Comparison of ENCODE assay signal across 24 cellular contexts in the genomic region with DNA sequence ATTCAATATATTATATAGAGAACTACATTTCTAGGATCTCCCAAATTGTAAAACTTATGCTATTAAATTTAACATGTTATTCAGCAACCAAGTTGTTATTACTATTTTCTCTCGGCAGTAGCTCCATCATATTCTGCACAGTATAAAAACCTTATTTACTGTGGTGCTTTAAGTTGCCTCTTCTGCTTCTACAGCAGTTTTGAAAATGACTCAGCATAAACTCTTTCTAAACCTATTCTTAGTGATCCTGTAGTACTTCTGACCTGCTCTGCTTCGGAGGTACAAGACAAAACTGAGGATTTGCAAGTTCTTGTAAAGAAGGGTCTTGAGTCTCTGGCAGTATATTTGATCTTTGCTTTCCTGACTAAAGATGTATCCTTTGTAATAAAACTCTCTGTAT.
DNase-seq lines count a peak whose midpoint lies in the region; TF ChIP-seq lines count a peak whose summit lies in the region.
"Had no signal": no experiment of that assay in that cellular context is flagged by ENCODE, and none has a peak within 500 bp of the region (broad histone marks: within the 10 kb centered on the region; RNA-seq: fewer than 3 reads in every experiment).

No MANE protein-coding gene starts in this region.

- CTCF ChIA-PET in PC-9 (lab: Charles Lee): no interaction called here

- peaks cover 4% of the 10 kb centered on the region; the same call in 1 of the 2 replicates for H3K4me1 ChIP-seq in PC-9 (replicated peaks; ENCODE audit: insufficient read depth)
- H3K4me1 ChIP-seq: BLaER1, gastroesophageal sphincter, lower lobe of right lung, upper lobe of left lung had no signal

- H4K20me1 ChIP-seq in PC-9 (ENCODE audit: insufficient read depth): no peaks in the 10 kb centered on the region
- H4K20me1 ChIP-seq: BLaER1 had no signal

- H3K4me1 Mint-ChIP-seq in osteocyte (ENCODE audit: unreplicated experiment): peaks cover 8% of the 10 kb centered on the region
- H3K4me1 Mint-ChIP-seq: activated naive CD4-positive, alpha-beta T cell treated with anti-CD3 and anti-CD28 coated beads, Interleukin-2, amount 10 ng/mL, durations not matched to agents 7 days and 5 days; IgD-negative memory B cell had no signal

- H3K9me3 ChIP-seq in PC-9 (ENCODE audit: insufficient read depth, low read depth): no peaks in the 10 kb centered on the region
- H3K9me3 ChIP-seq: BLaER1, gastroesophageal sphincter, lower lobe of right lung, MG63, ovary had no signal

- peak overlapping the region; percentile 1; the same call in 1 of the 2 replicates for H3K4me3 ChIP-seq in PC-9
- H3K4me3 ChIP-seq: BLaER1, gastroesophageal sphincter, lower lobe of right lung, MG63, ovary, upper lobe of left lung had no signal

- no peaks in the 10 kb centered on the region for H3K9me2 ChIP-seq in PC-9 (ENCODE audit: insufficient read depth)

- peak overlapping the region; percentile 28; the same call in 1 of the 2 replicates for H3K4me2 ChIP-seq in PC-9
- H3K4me2 ChIP-seq: BLaER1 had no signal

- TF ChIP-seq CTCF in PC-9 (conservative IDR thresholded peaks at IDR 0.05) (no peak), osteocyte (IDR thresholded peaks at IDR 0.05) (no peak)

- H3K27me3 Mint-ChIP-seq in osteocyte (ENCODE audit: unreplicated experiment): no peaks in the 10 kb centered on the region
- H3K27me3 Mint-ChIP-seq: activated naive CD4-positive, alpha-beta T cell treated with anti-CD3 and anti-CD28 coated beads, Interleukin-2, amount 10 ng/mL, durations not matched to agents 7 days and 5 days; IgD-negative memory B cell had no signal

- POLR2A ChIA-PET in PC-9 (lab: Charles Lee; ENCODE audit: unreplicated experiment): interaction anchor here (0.7 kb wide), 1 partner anchor 82 kb away, joined by 3 read pairs; no protein-coding TSS in a partner anchor

- DNase-seq in NCI-H2227 treated with DMSO at 0.1 percent for 48 hours (lab: John Stamatoyannopoulos, UW) (peak; percentile 20), NCI-H2227 (lab: John Stamatoyannopoulos, UW; ENCODE audit: unreplicated experiment) (no peak), PC-9 (no peak), fibroblast of peridontal ligament (ENCODE audit: extremely low read depth) (peak; percentile 48), osteocyte (ENCODE audit: extremely low spot score, unreplicated experiment) (no peak), NCI-H146 (lab: John Stamatoyannopoulos, UW) (no peak)
- no peak for DNase-seq in activated CD4-positive, alpha-beta T cell treated with anti-CD3 and anti-CD28 coated beads, Interleukin-2, amount 50 U/mL, for 4 hours
- no peak for DNase-seq in activated CD4-positive, alpha-beta T cell treated with anti-CD3 and anti-CD28 coated beads for 1 hour
- DNase-seq: activated naive CD4-positive, alpha-beta T cell treated with anti-CD3 and anti-CD28 coated beads, Interleukin-2, amount 10 ng/mL, durations not matched to agents 7 days and 5 days; aorta; Calu3; EL; lower lobe of right lung; MG63; NCI-H187; ovary; right cardiac atrium; stimulated activated CD8-positive, alpha-beta memory T cell treated with anti-CD3 and anti-CD28 coated beads, Interleukin-4, amount 100 ng/mL, for 48 hours; T-helper 1 cell; upper lobe of left lung had no signal

- BruUV-seq in PC-9 (replicated peaks; lab: Mats Ljungman, UMichigan): no TSS peak

- no peaks in the 10 kb centered on the region for H3K27me3 ChIP-seq in PC-9 (ENCODE audit: insufficient read depth, low read depth)
- H3K27me3 ChIP-seq: BLaER1, gastroesophageal sphincter, MG63, ovary, upper lobe of left lung had no signal

- no peaks in the 10 kb centered on the region for H3K79me2 ChIP-seq in PC-9 (ENCODE audit: low read depth)

- no peaks in the 10 kb centered on the region for H3K36me3 ChIP-seq in PC-9 (ENCODE audit: low read depth)
- H3K36me3 ChIP-seq: BLaER1, gastroesophageal sphincter, lower lobe of right lung, MG63, ovary, upper lobe of left lung had no signal

- peak overlapping the region; percentile 63; the same call in 1 of the 2 replicates for H2AFZ ChIP-seq in PC-9

- peaks cover 3% of the 10 kb centered on the region for H3K9me3 Mint-ChIP-seq in osteocyte (ENCODE audit: unreplicated experiment)
- H3K9me3 Mint-ChIP-seq: activated naive CD4-positive, alpha-beta T cell treated with anti-CD3 and anti-CD28 coated beads, Interleukin-2, amount 10 ng/mL, durations not matched to agents 7 days and 5 days had no signal

- H3K4me3 Mint-ChIP-seq in osteocyte (ENCODE audit: unreplicated experiment): no peak overlapping the region
- H3K4me3 Mint-ChIP-seq: activated naive CD4-positive, alpha-beta T cell treated with anti-CD3 and anti-CD28 coated beads, Interleukin-2, amount 10 ng/mL, durations not matched to agents 7 days and 5 days; IgD-negative memory B cell had no signal

- H3K36me3 Mint-ChIP-seq in osteocyte (ENCODE audit: unreplicated experiment): peaks cover 2% of the 10 kb centered on the region
- H3K36me3 Mint-ChIP-seq: activated naive CD4-positive, alpha-beta T cell treated with anti-CD3 and anti-CD28 coated beads, Interleukin-2, amount 10 ng/mL, durations not matched to agents 7 days and 5 days; IgD-negative memory B cell had no signal

- H3K27ac ChIP-seq in PC-9: no peak overlapping the region
- H3K27ac ChIP-seq: BLaER1, epithelial cell of prostate, gastroesophageal sphincter, lower lobe of right lung, ovary, upper lobe of left lung had no signal

- H3F3A ChIP-seq in PC-9 (ENCODE audit: insufficient read depth, low read depth): no peaks in the 10 kb centered on the region; the same call in 1 of the 2 replicates

- H3K27ac Mint-ChIP-seq in osteocyte (ENCODE audit: unreplicated experiment): peak overlapping the region; percentile 50
- H3K27ac Mint-ChIP-seq: activated naive CD4-positive, alpha-beta T cell treated with anti-CD3 and anti-CD28 coated beads, Interleukin-2, amount 10 ng/mL, durations not matched to agents 7 days and 5 days; IgD-negative memory B cell had no signal

- intact Hi-C loops in PC-9 (cut with micrococcal nuclease; ENCODE audit: unreplicated experiment): no loop called here

Comparison
In these comparisons a context has a peak if more than half of its experiments do, and no peak if none do; other contexts are left out.
1. DNase-seq: peak in NCI-H2227 treated with DMSO at 0.1 percent for 48 hours (single experiment) and fibroblast of peridontal ligament (single experiment); none in NCI-H2227 (single experiment), PC-9 (0 of 2), osteocyte (single experiment), NCI-H146 (single experiment), activated CD4-positive, alpha-beta T cell treated with anti-CD3 and anti-CD28 coated beads, Interleukin-2, amount 50 U/mL, for 4 hours (0 of 2) and activated CD4-positive, alpha-beta T cell treated with anti-CD3 and anti-CD28 coated beads for 1 hour (single experiment).